In genomic region chr20:61525781-61526431, GRCh38 we compare ENCODE assay signal across 20 cellular contexts.
DNase-seq lines count a peak whose midpoint lies in the region; ATAC-seq and TF ChIP-seq lines count a peak whose summit lies in the region.
"Had no signal": no experiment of that assay in that cellular context is flagged by ENCODE, and none has a peak within 500 bp of the region (broad histone marks: within the 10 kb centered on the region; RNA-seq: fewer than 3 reads in every experiment).

No MANE protein-coding gene starts in this region.

- H3K9me3 Mint-ChIP-seq in nephron progenitor cell, result no peaks in the 10 kb centered on the region
- H3K9me3 Mint-ChIP-seq: activated B cell treated with CpG ODN at 0.5 μM for 24 hours; activated naive CD8-positive, alpha-beta T cell treated with anti-CD3 and anti-CD28 coated beads, Interleukin-2, amount 10 ng/mL, durations not matched to agents 7 days and 5 days; CD8-positive, alpha-beta T cell had no signal

- TF ChIP-seq CTCF in RWPE2 (IDR thresholded peaks at IDR 0.05; ENCODE audit: poor library complexity, severe bottlenecking) (no peak), nephron progenitor cell (IDR thresholded peaks at IDR 0.05) (no peak), smooth muscle cell (IDR thresholded peaks at IDR 0.05; ENCODE audit: borderline replicate concordance, insufficient read depth, poor library complexity, severe bottlenecking) (no peak)

- H3K36me3 ChIP-seq in RWPE2 (ENCODE audit: low read depth) (no peaks in the 10 kb centered on the region), smooth muscle cell (ENCODE audit: low read depth) (no peaks in the 10 kb centered on the region)
- H3K36me3 ChIP-seq: Peyer's patch had no signal

- H3K4me1 ChIP-seq in RWPE2 (ENCODE audit: insufficient read depth, poor library complexity, severe bottlenecking) (peaks cover 11% of the 10 kb centered on the region), smooth muscle cell (ENCODE audit: low read depth) (no peaks in the 10 kb centered on the region)
- H3K4me1 ChIP-seq: Peyer's patch had no signal

- DNase-seq in ELR (ENCODE audit: low read depth) (peak; percentile 35), RWPE2 (ENCODE audit: low spot score) (peak; percentile 72), erythroblast (lab: John Stamatoyannopoulos, UW) (peak; percentile 4 to 17), nephron progenitor cell (peak; percentile 30), NCI-H510A treated with DMSO at 0.1 percent for 48 hours (lab: John Stamatoyannopoulos, UW) (no peak), smooth muscle cell (lab: John Stamatoyannopoulos, UW; ENCODE audit: unreplicated experiment) (no peak), Kasumi-1 (lab: John Stamatoyannopoulos, UW) (no peak)
- DNase-seq: activated B cell treated with CpG ODN at 0.5 μM for 24 hours; activated CD4-positive, alpha-beta T cell treated with anti-CD3 and anti-CD28 coated beads, Interleukin-2, amount 50 U/mL, for 4 hours; activated CD8-positive, alpha-beta memory T cell treated with anti-CD3 and anti-CD28 coated beads, Interleukin-2, amount 50 U/mL, for 48 hours; activated naive CD8-positive, alpha-beta T cell treated with anti-CD3 and anti-CD28 coated beads, Interleukin-2, amount 10 ng/mL, durations not matched to agents 7 days and 5 days; CD8-positive, alpha-beta T cell; glutamatergic neuron; mucosa of descending colon; NK-92 treated with Interleukin-12 subunit alpha and Interleukin-12 subunit beta, amount 100 ng/mL, for 24 hours; Peyer's patch; T-helper 17 cell had no signal

- H3K27me3 Mint-ChIP-seq in nephron progenitor cell (ENCODE audit: low read depth, poor library complexity), result peaks cover 26% of the 10 kb centered on the region
- H3K27me3 Mint-ChIP-seq: activated B cell treated with CpG ODN at 0.5 μM for 24 hours; activated naive CD8-positive, alpha-beta T cell treated with anti-CD3 and anti-CD28 coated beads, Interleukin-2, amount 10 ng/mL, durations not matched to agents 7 days and 5 days; T-helper 17 cell had no signal

- H3K4me3 ChIP-seq in RWPE2 (ENCODE audit: severe bottlenecking) (no peak overlapping the region), smooth muscle cell (no peak overlapping the region)
- H3K4me3 ChIP-seq: coronary artery, GM12878, mucosa of descending colon, Peyer's patch had no signal

- H3K4me1 Mint-ChIP-seq in nephron progenitor cell, result peaks cover 4% of the 10 kb centered on the region
- H3K4me1 Mint-ChIP-seq: activated B cell treated with CpG ODN at 0.5 μM for 24 hours; activated naive CD8-positive, alpha-beta T cell treated with anti-CD3 and anti-CD28 coated beads, Interleukin-2, amount 10 ng/mL, durations not matched to agents 7 days and 5 days; T-helper 17 cell had no signal

- no peaks in the 10 kb centered on the region for H3F3A ChIP-seq in smooth muscle cell (ENCODE audit: low read depth)

- H3K27ac ChIP-seq in RWPE2 (ENCODE audit: poor library complexity, severe bottlenecking) (no peak overlapping the region), smooth muscle cell (ENCODE audit: low read depth) (no peak overlapping the region)
- H3K27ac ChIP-seq: coronary artery, Peyer's patch had no signal

- no peaks in the 10 kb centered on the region for H4K20me1 ChIP-seq in smooth muscle cell (ENCODE audit: low read depth)

- TF ChIP-seq POLR2A in erythroblast (IDR thresholded peaks at IDR 0.05; ENCODE audit: low read length), result no peak

- H3K27me3 ChIP-seq in RWPE2 (ENCODE audit: insufficient read depth, poor library complexity, severe bottlenecking), result no peaks in the 10 kb centered on the region
- H3K27me3 ChIP-seq in smooth muscle cell (ENCODE audit: low read depth), result peaks cover 27% of the 10 kb centered on the region
- H3K27me3 ChIP-seq: Peyer's patch had no signal

- no peaks in the 10 kb centered on the region for H3K79me2 ChIP-seq in smooth muscle cell (ENCODE audit: low read depth)

- WGBS in smooth muscle cell (ENCODE audit: low lambda C conversion rate), result 66% methylated on average over 21 of the region's 21 CpGs

- no peaks in the 10 kb centered on the region for H3K36me3 Mint-ChIP-seq in nephron progenitor cell (ENCODE audit: low read depth)
- H3K36me3 Mint-ChIP-seq: activated naive CD8-positive, alpha-beta T cell treated with anti-CD3 and anti-CD28 coated beads, Interleukin-2, amount 10 ng/mL, durations not matched to agents 7 days and 5 days; CD8-positive, alpha-beta T cell had no signal

- ATAC-seq in RWPE2 (ENCODE audit: low read depth), result no peak
- ATAC-seq in GM18867 (IDR thresholded peaks at IDR 0.05; ENCODE audit: unreplicated experiment), result no peak
- ATAC-seq: CD8-positive, alpha-beta T cell; GM12878; mucosa of descending colon; T-helper 17 cell had no signal

- H3K9me3 ChIP-seq in RWPE2 (ENCODE audit: severe bottlenecking) (no peaks in the 10 kb centered on the region), smooth muscle cell (replicated peaks; ENCODE audit: low read depth) (no peaks in the 10 kb centered on the region)
- H3K9me3 ChIP-seq: mucosa of descending colon, Peyer's patch had no signal

- H3K9ac ChIP-seq in smooth muscle cell (ENCODE audit: low read depth), result no peak overlapping the region

- H3K4me2 ChIP-seq in smooth muscle cell, result no peak overlapping the region

- H2AFZ ChIP-seq in smooth muscle cell (ENCODE audit: low read depth), result no peak overlapping the region

- no peak overlapping the region for H3K27ac Mint-ChIP-seq in nephron progenitor cell
- H3K27ac Mint-ChIP-seq: activated B cell treated with CpG ODN at 0.5 μM for 24 hours; activated naive CD8-positive, alpha-beta T cell treated with anti-CD3 and anti-CD28 coated beads, Interleukin-2, amount 10 ng/mL, durations not matched to agents 7 days and 5 days; CD8-positive, alpha-beta T cell; T-helper 17 cell had no signal

- no peak overlapping the region for H3K4me3 Mint-ChIP-seq in nephron progenitor cell
- H3K4me3 Mint-ChIP-seq: activated B cell treated with CpG ODN at 0.5 μM for 24 hours; activated naive CD8-positive, alpha-beta T cell treated with anti-CD3 and anti-CD28 coated beads, Interleukin-2, amount 10 ng/mL, durations not matched to agents 7 days and 5 days; CD8-positive, alpha-beta T cell; T-helper 17 cell had no signal

Comparison
In these comparisons a context has a peak if more than half of its experiments do, and no peak if none do; other contexts are left out.
1. DNase-seq: peak in ELR (single experiment), RWPE2 (single experiment), erythroblast (2 of 2) and nephron progenitor cell (single experiment); none in NCI-H510A treated with DMSO at 0.1 percent for 48 hours (single experiment), smooth muscle cell (single experiment) and Kasumi-1 (0 of 2).